Comparison of ENCODE assay signal across 13 cellular contexts in the genomic region with DNA sequence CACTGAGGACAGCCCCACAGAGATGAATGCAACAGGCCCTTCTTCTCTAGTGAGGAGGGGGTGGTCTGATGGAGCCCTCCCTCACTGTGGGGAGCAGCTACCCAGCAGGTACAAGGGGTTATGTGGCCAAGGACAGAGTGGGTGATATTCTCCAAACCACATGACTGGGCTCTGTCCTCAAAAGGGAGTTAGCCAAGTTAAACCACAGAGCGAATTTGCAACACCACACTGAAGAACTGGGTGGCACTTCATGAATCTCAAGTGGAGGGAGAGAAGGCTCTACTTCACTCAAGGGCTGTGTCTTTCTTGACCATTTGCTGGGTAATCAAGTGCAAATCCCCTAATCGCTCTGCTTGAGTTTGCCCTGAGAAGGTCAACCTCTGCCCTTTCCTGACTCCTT. TPM values are rescaled to one million over a fixed set of nuclear protein-coding genes. Genes with fewer than 3 reads are reported as not detected.
DNase-seq lines count a peak whose midpoint lies in the region; ATAC-seq, FAIRE-seq and TF ChIP-seq lines count a peak whose summit lies in the region.
"Had no signal": no experiment of that assay in that cellular context is flagged by ENCODE, and none has a peak within 500 bp of the region (broad histone marks: within the 10 kb centered on the region; RNA-seq: fewer than 3 reads in every experiment).

No MANE protein-coding gene starts in this region.

- intact Hi-C loops in CD4-positive, alpha-beta T cell (cut with DNase I, micrococcal nuclease), result no loop called here
- intact Hi-C loops in posterior vena cava (cut with DNase I), result no loop called here

- no peak for ATAC-seq in CD4-positive, alpha-beta T cell (ENCODE audit: poor library complexity)
- ATAC-seq in activated CD8-positive, alpha-beta T cell treated with anti-CD3 and anti-CD28 coated beads, Interleukin-2, amount 10 ng/mL, durations not matched to agents 7 days and 5 days, result no peak
- ATAC-seq in GM19452 (IDR thresholded peaks at IDR 0.05; ENCODE audit: unreplicated experiment), result no peak

- DNase-seq in CD4-positive, alpha-beta T cell, result no peak
- no peak for DNase-seq in GM12892 (ENCODE audit: insufficient read length)
- no peak for DNase-seq in activated CD8-positive, alpha-beta T cell treated with anti-CD3 and anti-CD28 coated beads, Interleukin-2, amount 10 ng/mL, durations not matched to agents 7 days and 5 days
- no peak for DNase-seq in foreskin melanocyte
- DNase-seq in posterior vena cava (ENCODE audit: low spot score), result no peak
- DNase-seq in LoVo (ENCODE audit: low spot score), result no peak
- DNase-seq: C1 segment of cervical spinal cord; stimulated activated CD4-positive, alpha-beta T cell treated with anti-CD3 and anti-CD28 coated beads, Interleukin-15, amount 100 ng/mL, for 24 hours had no signal

- H3K4me1 ChIP-seq in mucosa of rectum (ENCODE audit: control insufficient read depth in 2 of 2, insufficient read depth in 2 of 2, low read length in 2 of 2), result peaks cover 13% of the 10 kb centered on the region in 2 donors

- H3K9me3 Mint-ChIP-seq in CD4-positive, alpha-beta T cell, result peaks cover 3% of the 10 kb centered on the region
- H3K9me3 Mint-ChIP-seq in activated CD8-positive, alpha-beta T cell treated with anti-CD3 and anti-CD28 coated beads, Interleukin-2, amount 10 ng/mL, durations not matched to agents 7 days and 5 days (ENCODE audit: insufficient read depth), result no peaks in the 10 kb centered on the region

- peak overlapping the region; percentile 63 for H3K4me3 Mint-ChIP-seq in CD4-positive, alpha-beta T cell
- peak overlapping the region; percentile 75 for H3K4me3 Mint-ChIP-seq in activated CD8-positive, alpha-beta T cell treated with anti-CD3 and anti-CD28 coated beads, Interleukin-2, amount 10 ng/mL, durations not matched to agents 7 days and 5 days

- TF ChIP-seq POLR2A in GM12892 (IDR thresholded peaks at IDR 0.05; ENCODE audit: low read depth, low read length), result peak; percentile 18; the same call in 1 of the 2 replicates

- H3K4me3 ChIP-seq in mucosa of rectum (ENCODE audit: low read length in 2 of 2), result no peak overlapping the region
- H3K4me3 ChIP-seq: MG63, thoracic aorta had no signal

- FAIRE-seq in GM12892 (lab: Jason Lieb, UNC), result no peak

- peak overlapping the region; percentile 5 for H3K27ac ChIP-seq in CD4-positive, alpha-beta T cell (ENCODE audit: low read depth, low read length)
- H3K27ac ChIP-seq in mucosa of rectum (ENCODE audit: low read depth in 2 of 2, low read length in 2 of 2), result peak overlapping the region; percentile 40 to 72
- H3K27ac ChIP-seq: thoracic aorta had no signal

- H3K27me3 ChIP-seq in CD4-positive, alpha-beta T cell (ENCODE audit: control insufficient read depth, insufficient read depth, low read length), result no peaks in the 10 kb centered on the region
- no peaks in the 10 kb centered on the region for H3K27me3 ChIP-seq in mucosa of rectum (ENCODE audit: control insufficient read depth in 2 of 2, insufficient read depth in 2 of 2, low read length in 2 of 2)
- H3K27me3 ChIP-seq: MG63 had no signal

- H3K9me3 ChIP-seq in CD4-positive, alpha-beta T cell (ENCODE audit: control insufficient read depth, low read length), result no peaks in the 10 kb centered on the region
- H3K9me3 ChIP-seq in mucosa of rectum (ENCODE audit: control insufficient read depth in 2 of 2, low read length in 2 of 2), result no peaks in the 10 kb centered on the region
- H3K9me3 ChIP-seq: thoracic aorta had no signal

- H3K27ac Mint-ChIP-seq in CD4-positive, alpha-beta T cell, result peak overlapping the region; percentile 88
- peak overlapping the region; percentile 97 for H3K27ac Mint-ChIP-seq in activated CD8-positive, alpha-beta T cell treated with anti-CD3 and anti-CD28 coated beads, Interleukin-2, amount 10 ng/mL, durations not matched to agents 7 days and 5 days
- H3K27ac Mint-ChIP-seq: progenitor cell of endocrine pancreas had no signal

- H3K9ac ChIP-seq in mucosa of rectum (ENCODE audit: low read depth in 1 of 2, low read length in 2 of 2), result no peak overlapping the region

- POLR2A ChIA-PET in CD4-positive, alpha-beta T cell (lab: Charles Lee), result interaction anchor here (2.4 to 2.7 kb wide), 2 partner anchors 10 to 12 kb away, joined by 11 to 12 read pairs; a partner anchor contains a TSS
- POLR2A ChIA-PET in activated CD8-positive, alpha-beta T cell treated with anti-CD3 and anti-CD28 coated beads, Interleukin-2, amount 10 ng/mL, durations not matched to agents 7 days and 5 days (lab: Charles Lee), result interaction anchor here (4.9 kb wide), 1 partner anchor 12 kb away, joined by 79 read pairs; a partner anchor contains a TSS

- no peak for TF ChIP-seq CTCF in CD4-positive, alpha-beta T cell (IDR thresholded peaks at IDR 0.05)

- H3K27me3 Mint-ChIP-seq in CD4-positive, alpha-beta T cell, result no peaks in the 10 kb centered on the region
- no peaks in the 10 kb centered on the region for H3K27me3 Mint-ChIP-seq in activated CD8-positive, alpha-beta T cell treated with anti-CD3 and anti-CD28 coated beads, Interleukin-2, amount 10 ng/mL, durations not matched to agents 7 days and 5 days (ENCODE audit: low read depth)
- H3K27me3 Mint-ChIP-seq: progenitor cell of endocrine pancreas had no signal

- H3K4me1 Mint-ChIP-seq in CD4-positive, alpha-beta T cell (ENCODE audit: low read depth), result peaks cover 76% of the 10 kb centered on the region
- H3K4me1 Mint-ChIP-seq in activated CD8-positive, alpha-beta T cell treated with anti-CD3 and anti-CD28 coated beads, Interleukin-2, amount 10 ng/mL, durations not matched to agents 7 days and 5 days (ENCODE audit: low read depth), result peaks cover 80% of the 10 kb centered on the region

- CTCF ChIA-PET in CD4-positive, alpha-beta T cell (lab: Charles Lee), result no interaction called here
- CTCF ChIA-PET in activated CD8-positive, alpha-beta T cell treated with anti-CD3 and anti-CD28 coated beads, Interleukin-2, amount 10 ng/mL, durations not matched to agents 7 days and 5 days (lab: Charles Lee), result interaction anchor here (1.2 kb wide), 1 partner anchor 9 kb away, joined by 3 read pairs; no protein-coding TSS in a partner anchor

- peaks cover 14% of the 10 kb centered on the region for H3K36me3 Mint-ChIP-seq in CD4-positive, alpha-beta T cell (ENCODE audit: low read depth)
- H3K36me3 Mint-ChIP-seq in activated CD8-positive, alpha-beta T cell treated with anti-CD3 and anti-CD28 coated beads, Interleukin-2, amount 10 ng/mL, durations not matched to agents 7 days and 5 days (ENCODE audit: low read depth), result peaks cover 71% of the 10 kb centered on the region

- peaks cover 0 to 5% of the 10 kb centered on the region in 2 donors for H3K36me3 ChIP-seq in mucosa of rectum (ENCODE audit: control insufficient read depth in 2 of 2, insufficient read depth in 2 of 2, low read length in 2 of 2)
- H3K36me3 ChIP-seq: MG63, thoracic aorta had no signal

RNA-seq across cellular contexts. Expression of a gene that starts 12.5 kb away (rescaled TPM):
- total RNA-seq in CD4-positive, alpha-beta T cell, result 1 to 10 TPM; 2.8 to 2.9 TPM
- 1.3 TPM for polyA plus RNA-seq in GM12892 (2012; ENCODE audit: missing spikeins)
- 10 to 100 TPM; 44.6 to 45.3 TPM for total RNA-seq in activated CD8-positive, alpha-beta T cell treated with anti-CD3 and anti-CD28 coated beads, Interleukin-2, amount 10 ng/mL, durations not matched to agents 7 days and 5 days
- total RNA-seq in posterior vena cava, result 1 to 10 TPM; 3.2 to 6.4 TPM

Comparison
In these comparisons a context has a peak if more than half of its experiments do, and no peak if none do; other contexts are left out.
1. RNA of a gene that starts 12.5 kb away (total RNA-seq): 44.6 to 45.3 TPM in activated CD8-positive, alpha-beta T cell treated with anti-CD3 and anti-CD28 coated beads, Interleukin-2, amount 10 ng/mL, durations not matched to agents 7 days and 5 days; 3.2 to 6.4 TPM in posterior vena cava and 2.8 to 2.9 TPM in CD4-positive, alpha-beta T cell; every median in the first group is over 4 times any median in the second.